Comparison of ENCODE assay signal across 1 cellular context in genomic region chr22:39502109-39502788, GRCh38.
TF ChIP-seq lines count a peak whose summit lies in the region.

Gene MIEF1 (plus strand): TSS chr22:39502290. CDS start chr22:39511295, 9,005 bp downstream.

TF ChIP-seq in WTC11, 78 proteins besides CTCF, POLR2A, EP300 and RAD21 (continued from another document):
- TF ChIP-seq ZNF425 (CRISPR knock-in tag; conservative IDR thresholded peaks at IDR 0.05) = no peak
- TF ChIP-seq ARID4B (CRISPR knock-in tag; IDR thresholded peaks at IDR 0.05; ENCODE audit: borderline replicate concordance) = peak; percentile 59; the same call in 1 of the 2 replicates
- no peak for TF ChIP-seq ZNF512 (CRISPR knock-in tag; IDR thresholded peaks at IDR 0.05; ENCODE audit: borderline replicate concordance)
- peak; percentile 33; the same call in 1 of the 2 replicates for TF ChIP-seq HMGXB4 (CRISPR knock-in tag; IDR thresholded peaks at IDR 0.05)
- TF ChIP-seq JUN (CRISPR knock-in tag; IDR thresholded peaks at IDR 0.05) = no peak
- TF ChIP-seq ATF6 (CRISPR knock-in tag; IDR thresholded peaks at IDR 0.05) = no peak
- TF ChIP-seq FOXP1 (CRISPR knock-in tag; IDR thresholded peaks at IDR 0.05; ENCODE audit: borderline replicate concordance) = 0 out of 2 replicates have a peak, but pooled peaks have one; percentile 41
- no peak for TF ChIP-seq OVOL2 (CRISPR knock-in tag; IDR thresholded peaks at IDR 0.05; ENCODE audit: borderline replicate concordance)
- peak; percentile 90 for TF ChIP-seq SP1 (CRISPR knock-in tag; conservative IDR thresholded peaks at IDR 0.05)
- TF ChIP-seq ZNF232 (CRISPR knock-in tag; IDR thresholded peaks at IDR 0.05) = 0 out of 2 replicates have a peak, but pooled peaks have one; percentile 46
- TF ChIP-seq USF2 (CRISPR knock-in tag; IDR thresholded peaks at IDR 0.05) = peak; percentile 83
- peak; percentile 97 for TF ChIP-seq ESRRA (CRISPR knock-in tag; IDR thresholded peaks at IDR 0.05; ENCODE audit: borderline replicate concordance)
- peak; percentile 96 for TF ChIP-seq FOXK1 (CRISPR knock-in tag; IDR thresholded peaks at IDR 0.05)
- no peak for TF ChIP-seq TEAD4 (CRISPR knock-in tag; IDR thresholded peaks at IDR 0.05)
- peak; percentile 79; the same call in 1 of the 2 replicates for TF ChIP-seq ETV6 (CRISPR knock-in tag; IDR thresholded peaks at IDR 0.05)
- no peak for TF ChIP-seq CREM (CRISPR knock-in tag; IDR thresholded peaks at IDR 0.05)
- TF ChIP-seq TCF7 (CRISPR knock-in tag; IDR thresholded peaks at IDR 0.05; ENCODE audit: low read depth) = peak; percentile 40; the same call in 1 of the 2 replicates
- TF ChIP-seq ZNF671 (CRISPR knock-in tag; IDR thresholded peaks at IDR 0.05) = no peak
- TF ChIP-seq USF1 (CRISPR knock-in tag; IDR thresholded peaks at IDR 0.05) = peak; percentile 80; the same call in 1 of the 2 replicates
- no peak for TF ChIP-seq IRF1 (CRISPR knock-in tag; IDR thresholded peaks at IDR 0.05)
